ENCODE assay signal across 11 cellular contexts in genomic region chr3:53243165-53243564, GRCh38. TPM values are rescaled to one million over a fixed set of nuclear protein-coding genes. Genes with fewer than 3 reads are reported as not detected.
DNase-seq lines count a peak whose midpoint lies in the region; ATAC-seq and TF ChIP-seq lines count a peak whose summit lies in the region.
"Had no signal": no experiment of that assay in that cellular context is flagged by ENCODE, and none has a peak within 500 bp of the region (broad histone marks: within the 10 kb centered on the region; RNA-seq: fewer than 3 reads in every experiment).

No MANE protein-coding gene starts in this region.

- DNase-seq in EH (ENCODE audit: low read depth) (peak; percentile 87), RWPE2 (ENCODE audit: low spot score) (no peak), fibroblast of pulmonary artery (ENCODE audit: low read depth) (peak; percentile 37), trophoblast cell (no peak), immature natural killer cell (no peak)
- no peak for DNase-seq in CD4-positive, alpha-beta T cell
- no peak for DNase-seq in activated CD4-positive, alpha-beta T cell treated with anti-CD3 and anti-CD28 coated beads for 48 hours
- DNase-seq: KG1, uterus had no signal

- H3K27ac ChIP-seq in RWPE2 (ENCODE audit: poor library complexity, severe bottlenecking) (peak overlapping the region; percentile 27), trophoblast cell (ENCODE audit: low read depth, low read length) (no peak overlapping the region)
- no peak overlapping the region for H3K27ac ChIP-seq in CD4-positive, alpha-beta T cell (ENCODE audit: low read depth, low read length)
- H3K27ac ChIP-seq: uterus had no signal

- H4K8ac ChIP-seq in trophoblast cell (ENCODE audit: low read depth, low read length), result no peak overlapping the region

- H3K4me2 ChIP-seq in trophoblast cell (ENCODE audit: low read length), result no peak overlapping the region

- H3K9me3 Mint-ChIP-seq in CD4-positive, alpha-beta T cell, result no peaks in the 10 kb centered on the region
- no peaks in the 10 kb centered on the region for H3K9me3 Mint-ChIP-seq in immature natural killer cell

- H3K27me3 ChIP-seq in RWPE2 (ENCODE audit: insufficient read depth, poor library complexity, severe bottlenecking), result no peaks in the 10 kb centered on the region
- no peaks in the 10 kb centered on the region for H3K27me3 ChIP-seq in trophoblast cell (ENCODE audit: insufficient read depth, low read length)
- H3K27me3 ChIP-seq in CD4-positive, alpha-beta T cell (ENCODE audit: control insufficient read depth, insufficient read depth, low read length), result no peaks in the 10 kb centered on the region
- H3K27me3 ChIP-seq: uterus had no signal

- no peak for ATAC-seq in RWPE2 (ENCODE audit: low read depth)
- no peak for ATAC-seq in CD4-positive, alpha-beta T cell (ENCODE audit: poor library complexity)
- ATAC-seq in HG02852 (IDR thresholded peaks at IDR 0.05; ENCODE audit: unreplicated experiment), result no peak

- H3K27me3 Mint-ChIP-seq in CD4-positive, alpha-beta T cell, result no peaks in the 10 kb centered on the region
- H3K27me3 Mint-ChIP-seq in immature natural killer cell (ENCODE audit: low read depth in 3 of 3), result peaks cover 0 to 1% (median 0%) of the 10 kb centered on the region in 3 donors

- CTCF ChIA-PET in CD4-positive, alpha-beta T cell (lab: Charles Lee), result no interaction called here

- H3K36me3 Mint-ChIP-seq in CD4-positive, alpha-beta T cell (ENCODE audit: low read depth), result peaks cover 54% of the 10 kb centered on the region
- peaks cover 0 to 5% (median 4%) of the 10 kb centered on the region in 3 donors for H3K36me3 Mint-ChIP-seq in immature natural killer cell

- no peak overlapping the region for H3K14ac ChIP-seq in trophoblast cell (ENCODE audit: low read length)

- no peak overlapping the region for H3K18ac ChIP-seq in trophoblast cell (ENCODE audit: low read length)

- H3K27ac Mint-ChIP-seq in CD4-positive, alpha-beta T cell, result no peak overlapping the region
- no peak overlapping the region for H3K27ac Mint-ChIP-seq in immature natural killer cell

- no peak overlapping the region for H4K91ac ChIP-seq in trophoblast cell (ENCODE audit: low read depth, low read length)

- H3K4me1 ChIP-seq in RWPE2 (ENCODE audit: insufficient read depth, poor library complexity, severe bottlenecking) (peaks cover 12% of the 10 kb centered on the region), trophoblast cell (ENCODE audit: control insufficient read depth in 1 of 2, insufficient read depth in 2 of 2, low read length in 2 of 2) (peaks cover 35 to 37% of the 10 kb centered on the region in 2 experiments)
- H3K4me1 ChIP-seq: uterus had no signal

- H3K9ac ChIP-seq in trophoblast cell (ENCODE audit: low read length), result no peak overlapping the region

- peaks cover 2% of the 10 kb centered on the region for H3K79me1 ChIP-seq in trophoblast cell (ENCODE audit: low read length)

- TF ChIP-seq CTCF in RWPE2 (IDR thresholded peaks at IDR 0.05; ENCODE audit: poor library complexity, severe bottlenecking) (no peak), fibroblast of pulmonary artery (IDR thresholded peaks at IDR 0.05; ENCODE audit: low read length, missing control alignments) (no peak)
- no peak for TF ChIP-seq CTCF in CD4-positive, alpha-beta T cell (IDR thresholded peaks at IDR 0.05)

- H2AFZ ChIP-seq in trophoblast cell (ENCODE audit: insufficient read depth, low read length, poor library complexity), result peak overlapping the region; percentile 26

- H3K4me1 Mint-ChIP-seq in CD4-positive, alpha-beta T cell (ENCODE audit: low read depth), result peaks cover 8% of the 10 kb centered on the region
- peaks cover 17 to 18% of the 10 kb centered on the region in 2 donors for H3K4me1 Mint-ChIP-seq in immature natural killer cell

- H3K36me3 ChIP-seq in RWPE2 (ENCODE audit: low read depth) (peaks cover 89% of the 10 kb centered on the region), trophoblast cell (ENCODE audit: control insufficient read depth in 1 of 2, insufficient read depth in 2 of 2, low read length in 2 of 2) (peaks cover 51 to 58% of the 10 kb centered on the region in 2 experiments)
- H3K36me3 ChIP-seq: uterus had no signal

- no peaks in the 10 kb centered on the region for H3K9me3 ChIP-seq in RWPE2 (ENCODE audit: severe bottlenecking)
- no peaks in the 10 kb centered on the region for H3K9me3 ChIP-seq in trophoblast cell (ENCODE audit: insufficient read depth, low read depth, low read length)
- no peaks in the 10 kb centered on the region for H3K9me3 ChIP-seq in CD4-positive, alpha-beta T cell (ENCODE audit: control insufficient read depth, low read length)
- H3K9me3 ChIP-seq: HAP-1, uterus had no signal

- no CpG with 5 or more reads among the region's 14 CpGs for WGBS in trophoblast cell (ENCODE audit: extremely low coverage, insufficient coverage, insufficient read length)

- no peak overlapping the region for H3K4me3 ChIP-seq in RWPE2 (ENCODE audit: severe bottlenecking)
- no peak overlapping the region for H3K4me3 ChIP-seq in fibroblast of pulmonary artery (replicated peaks; ENCODE audit: low read depth, low read length)
- H3K4me3 ChIP-seq in trophoblast cell (ENCODE audit: low read depth, low read length), result no peak overlapping the region
- H3K4me3 ChIP-seq: HAP-1, uterus had no signal

- no peak overlapping the region for H2BK12ac ChIP-seq in trophoblast cell (ENCODE audit: low read length)

- H2BK5ac ChIP-seq in trophoblast cell (ENCODE audit: low read depth, low read length, poor library complexity), result peak overlapping the region; percentile 13

- H3K4ac ChIP-seq in trophoblast cell (ENCODE audit: low read depth, low read length), result peak overlapping the region; percentile 71

- peaks cover 37% of the 10 kb centered on the region for H3K79me2 ChIP-seq in trophoblast cell (ENCODE audit: control insufficient read depth, insufficient read depth, low read length, poor library complexity)

- H2BK120ac ChIP-seq in trophoblast cell (ENCODE audit: insufficient read depth, low read length, poor library complexity), result no peak overlapping the region

- no peak overlapping the region for H2AK5ac ChIP-seq in trophoblast cell (ENCODE audit: low read length)

- no peak overlapping the region for H4K12ac ChIP-seq in trophoblast cell (ENCODE audit: low read depth, low read length)

- no peak overlapping the region for H3K4me3 Mint-ChIP-seq in CD4-positive, alpha-beta T cell
- H3K4me3 Mint-ChIP-seq in immature natural killer cell, result no peak overlapping the region

- intact Hi-C loops in CD4-positive, alpha-beta T cell (cut with DNase I, micrococcal nuclease), result no loop called here

- POLR2A ChIA-PET in CD4-positive, alpha-beta T cell (lab: Charles Lee), result no interaction called here

- no peak overlapping the region for H3K23ac ChIP-seq in trophoblast cell (ENCODE audit: low read length)

RNA-seq across cellular contexts. Expression of gene TKT, which starts 12.7 kb away (rescaled TPM):
- polyA plus RNA-seq in trophoblast cell (2013), result 527 and 539 TPM in 2 replicates
- total RNA-seq in CD4-positive, alpha-beta T cell, result 100 to 1,000 TPM in 1 of 2 experiments, 10 to 100 TPM in 1; 91.5 to 103 TPM
- 10 to 100 TPM; 52.6 to 75.2 (median 69.3) TPM for polyA plus RNA-seq in immature natural killer cell

Comparison
In these comparisons a context has a peak if more than half of its experiments do, and no peak if none do; other contexts are left out.
1. DNase-seq: peak in EH (single experiment) and fibroblast of pulmonary artery (single experiment); none in RWPE2 (single experiment), trophoblast cell (0 of 2), CD4-positive, alpha-beta T cell (0 of 10), activated CD4-positive, alpha-beta T cell treated with anti-CD3 and anti-CD28 coated beads for 48 hours (single experiment) and immature natural killer cell (0 of 3).